Comparison of ENCODE assay signal across 1 cellular context in the genomic region with DNA sequence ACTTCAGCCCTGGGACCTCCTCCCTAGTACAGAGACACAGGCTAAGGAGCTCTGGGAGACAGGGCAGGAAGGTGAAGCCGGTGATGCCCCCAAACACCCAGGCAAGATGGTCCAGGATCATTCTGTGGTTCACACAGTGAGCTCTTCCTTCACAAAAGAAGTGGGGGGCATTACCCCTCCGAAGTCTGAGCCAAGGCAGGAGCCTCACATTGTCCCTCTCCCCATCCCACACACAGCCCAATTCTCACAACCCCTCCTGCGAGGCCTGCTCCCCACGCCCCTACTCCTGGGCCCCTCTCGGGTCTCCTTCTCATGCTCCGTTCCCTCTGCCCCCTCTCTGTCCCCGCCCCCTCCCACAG.
TF ChIP-seq lines count a peak whose summit lies in the region.

No MANE protein-coding gene starts in this region.

TF ChIP-seq in HEK293, 187 proteins besides CTCF, POLR2A, EP300 and RAD21 (continued from another document):
- TF ChIP-seq, protein P1, sequence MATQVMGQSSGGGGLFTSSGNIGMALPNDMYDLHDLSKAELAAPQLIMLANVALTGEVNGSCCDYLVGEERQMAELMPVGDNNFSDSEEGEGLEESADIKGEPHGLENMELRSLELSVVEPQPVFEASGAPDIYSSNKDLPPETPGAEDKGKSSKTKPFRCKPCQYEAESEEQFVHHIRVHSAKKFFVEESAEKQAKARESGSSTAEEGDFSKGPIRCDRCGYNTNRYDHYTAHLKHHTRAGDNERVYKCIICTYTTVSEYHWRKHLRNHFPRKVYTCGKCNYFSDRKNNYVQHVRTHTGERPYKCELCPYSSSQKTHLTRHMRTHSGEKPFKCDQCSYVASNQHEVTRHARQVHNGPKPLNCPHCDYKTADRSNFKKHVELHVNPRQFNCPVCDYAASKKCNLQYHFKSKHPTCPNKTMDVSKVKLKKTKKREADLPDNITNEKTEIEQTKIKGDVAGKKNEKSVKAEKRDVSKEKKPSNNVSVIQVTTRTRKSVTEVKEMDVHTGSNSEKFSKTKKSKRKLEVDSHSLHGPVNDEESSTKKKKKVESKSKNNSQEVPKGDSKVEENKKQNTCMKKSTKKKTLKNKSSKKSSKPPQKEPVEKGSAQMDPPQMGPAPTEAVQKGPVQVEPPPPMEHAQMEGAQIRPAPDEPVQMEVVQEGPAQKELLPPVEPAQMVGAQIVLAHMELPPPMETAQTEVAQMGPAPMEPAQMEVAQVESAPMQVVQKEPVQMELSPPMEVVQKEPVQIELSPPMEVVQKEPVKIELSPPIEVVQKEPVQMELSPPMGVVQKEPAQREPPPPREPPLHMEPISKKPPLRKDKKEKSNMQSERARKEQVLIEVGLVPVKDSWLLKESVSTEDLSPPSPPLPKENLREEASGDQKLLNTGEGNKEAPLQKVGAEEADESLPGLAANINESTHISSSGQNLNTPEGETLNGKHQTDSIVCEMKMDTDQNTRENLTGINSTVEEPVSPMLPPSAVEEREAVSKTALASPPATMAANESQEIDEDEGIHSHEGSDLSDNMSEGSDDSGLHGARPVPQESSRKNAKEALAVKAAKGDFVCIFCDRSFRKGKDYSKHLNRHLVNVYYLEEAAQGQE (tag by site-specific recombination; IDR thresholded peaks at IDR 0.05), result no peak
